ENCODE assay signal across 9 cellular contexts in genomic region chrX:69133561-69134542, GRCh38. TPM values are rescaled to one million over a fixed set of nuclear protein-coding genes. Genes with fewer than 3 reads are reported as not detected.
DNase-seq lines count a peak whose midpoint lies in the region; ATAC-seq, FAIRE-seq and TF ChIP-seq lines count a peak whose summit lies in the region.
"Had no signal": no experiment of that assay in that cellular context is flagged by ENCODE, and none has a peak within 500 bp of the region (broad histone marks: within the 10 kb centered on the region; RNA-seq: fewer than 3 reads in every experiment).

No MANE protein-coding gene starts in this region.

- no peak for TF ChIP-seq POLR2A in GM12891 (IDR thresholded peaks at IDR 0.05; ENCODE audit: low read depth, low read length)

- no peaks in the 10 kb centered on the region for H4K20me1 ChIP-seq in astrocyte (ENCODE audit: insufficient read depth, low read length)

- H3K27ac ChIP-seq in astrocyte (ENCODE audit: low read depth, low read length) = no peak overlapping the region
- H3K27ac ChIP-seq: HL-60 had no signal

- H3K79me2 ChIP-seq in astrocyte (ENCODE audit: insufficient read depth, low read length) = no peaks in the 10 kb centered on the region

- in situ Hi-C loops in Caki2 (cut with HindIII; ENCODE audit: low pct_unique_long_range_greater_than_20kb, low sequenced_read_pairs) = no loop called here

- no peak overlapping the region for H3K4me3 Mint-ChIP-seq in astrocyte (ENCODE audit: unreplicated experiment)

- no peak overlapping the region for H3K9ac ChIP-seq in astrocyte (ENCODE audit: low read length)

- H3K4me1 Mint-ChIP-seq in astrocyte (ENCODE audit: low read depth, unreplicated experiment) = peaks cover 15% of the 10 kb centered on the region

- no peaks in the 10 kb centered on the region for H3K9me3 Mint-ChIP-seq in astrocyte (ENCODE audit: unreplicated experiment)
- no peaks in the 10 kb centered on the region for H3K9me3 Mint-ChIP-seq in activated naive CD4-positive, alpha-beta T cell treated with anti-CD3 and anti-CD28 coated beads, Interleukin-2, amount 50 U/mL, for 72 hours

- no peak overlapping the region for H2AFZ ChIP-seq in astrocyte (ENCODE audit: low read depth, low read length)

- H3K4me2 ChIP-seq in astrocyte (ENCODE audit: low read length) = no peak overlapping the region

- TF ChIP-seq CTCF in astrocyte (IDR thresholded peaks at IDR 0.05; ENCODE audit: insufficient read depth, low read depth, low read length) = peak; percentile 46

- no peak overlapping the region for H3K27ac Mint-ChIP-seq in astrocyte (ENCODE audit: unreplicated experiment)
- no peak overlapping the region for H3K27ac Mint-ChIP-seq in activated naive CD4-positive, alpha-beta T cell treated with anti-CD3 and anti-CD28 coated beads, Interleukin-2, amount 50 U/mL, for 72 hours

- FAIRE-seq in astrocyte (lab: Jason Lieb, UNC) (peak; percentile 73), GM12891 (lab: Jason Lieb, UNC) (no peak)

- peak; percentile 22 for DNase-seq in Caki2 (ENCODE audit: low read depth)
- peak; percentile 38 for DNase-seq in HuH-7 (ENCODE audit: low spot score)
- DNase-seq in astrocyte (ENCODE audit: low read depth) = peak; percentile 69
- DNase-seq in left lobe of liver (ENCODE audit: low spot score) = no peak
- no peak for DNase-seq in GM12891 (ENCODE audit: insufficient read length, low spot score)
- no peak for DNase-seq in dedifferentiated amniotic fluid mesenchymal stem cell (ENCODE audit: extremely low spot score)
- DNase-seq in activated naive CD4-positive, alpha-beta T cell treated with anti-CD3 and anti-CD28 coated beads, Interleukin-2, amount 50 U/mL, for 72 hours (ENCODE audit: low spot score in 2 of 2) = no peak

- no peak overlapping the region for H3K4me3 ChIP-seq in astrocyte (ENCODE audit: insufficient read depth, low read depth, low read length)

- ATAC-seq in left lobe of liver (peak; percentile 79), HG03175 (IDR thresholded peaks at IDR 0.05; ENCODE audit: unreplicated experiment) (no peak)
- ATAC-seq in activated naive CD4-positive, alpha-beta T cell treated with anti-CD3 and anti-CD28 coated beads, Interleukin-2, amount 50 U/mL, for 72 hours = no peak

- H3K27me3 ChIP-seq in astrocyte (ENCODE audit: insufficient read depth, low read length) = no peaks in the 10 kb centered on the region

- H3K4me1 ChIP-seq in astrocyte (ENCODE audit: insufficient read depth, low read length) = peaks cover 8% of the 10 kb centered on the region

- no peaks in the 10 kb centered on the region for H3K36me3 Mint-ChIP-seq in astrocyte (ENCODE audit: low read depth, unreplicated experiment)
- H3K36me3 Mint-ChIP-seq in activated naive CD4-positive, alpha-beta T cell treated with anti-CD3 and anti-CD28 coated beads, Interleukin-2, amount 50 U/mL, for 72 hours = no peaks in the 10 kb centered on the region

- no peaks in the 10 kb centered on the region for H3K36me3 ChIP-seq in astrocyte (ENCODE audit: insufficient read depth, low read length)

- peaks cover 19% of the 10 kb centered on the region for H3K27me3 Mint-ChIP-seq in astrocyte (ENCODE audit: low read depth, unreplicated experiment)

- no peaks in the 10 kb centered on the region for H3K9me3 ChIP-seq in astrocyte (ENCODE audit: insufficient read depth, low read depth, low read length)

TF ChIP-seq in GM12891, 5 proteins besides CTCF, POLR2A, EP300 and RAD21:
- no peak for TF ChIP-seq POU2F2 (IDR thresholded peaks at IDR 0.05; ENCODE audit: low read depth, low read length)
- TF ChIP-seq PAX5 (IDR thresholded peaks at IDR 0.05; ENCODE audit: insufficient read depth, low read length, severe bottlenecking) = no peak
- no peak for TF ChIP-seq TAF1 (IDR thresholded peaks at IDR 0.05; ENCODE audit: low read depth, low read length)
- TF ChIP-seq POLR2AphosphoS5 (IDR thresholded peaks at IDR 0.05; ENCODE audit: low read depth, low read length) = no peak
- no peak for TF ChIP-seq SPI1 (IDR thresholded peaks at IDR 0.05; ENCODE audit: low read depth, low read length)

RNA-seq across cellular contexts. Expression of gene PJA1, which starts 31.4 kb away (rescaled TPM):
- total RNA-seq in Caki2 (2014; rRNA removed; shearing (Covaris generic); ENCODE audit: low replicate concordance) = 17.3 and 32.7 TPM in 2 replicates
- total RNA-seq in astrocyte = 26.9 and 28.9 TPM in 2 replicates
- 4.9 TPM for total RNA-seq in left lobe of liver
- 8.7 TPM for polyA plus RNA-seq in GM12891 (2012; ENCODE audit: low read depth, missing spikeins)
- total RNA-seq in activated naive CD4-positive, alpha-beta T cell treated with anti-CD3 and anti-CD28 coated beads, Interleukin-2, amount 50 U/mL, for 72 hours = 10 to 100 TPM in 1 of 2 donors, 1 to 10 TPM in 1; 9.0 to 18.1 TPM

Comparison
In these comparisons a context has a peak if more than half of its experiments do, and no peak if none do; other contexts are left out.
1. DNase-seq: peak in Caki2 (single experiment), HuH-7 (single experiment) and astrocyte (single experiment); none in left lobe of liver (single experiment), GM12891 (single experiment), dedifferentiated amniotic fluid mesenchymal stem cell (single experiment) and activated naive CD4-positive, alpha-beta T cell treated with anti-CD3 and anti-CD28 coated beads, Interleukin-2, amount 50 U/mL, for 72 hours (0 of 2).